Comparison of ENCODE assay signal across 18 cellular contexts in the genomic region with DNA sequence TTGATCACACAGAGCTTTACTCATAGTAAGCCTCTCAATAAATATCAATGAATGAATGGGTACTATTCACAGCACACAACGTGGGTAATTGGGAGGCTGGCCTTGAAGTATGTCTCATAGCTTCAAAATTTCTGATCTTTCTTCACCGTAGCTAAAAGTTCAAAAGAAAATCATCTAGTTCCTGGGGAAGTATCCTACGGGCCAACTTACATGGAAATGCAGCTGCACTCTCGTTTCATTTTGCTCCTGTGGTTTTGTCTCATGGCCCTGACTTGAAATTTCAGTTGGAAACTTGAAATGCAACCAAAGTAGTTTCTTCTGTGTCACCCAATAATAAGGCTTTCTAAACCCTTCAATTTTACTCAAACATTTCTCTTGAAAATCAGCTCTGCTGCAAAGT.
DNase-seq lines count a peak whose midpoint lies in the region; ATAC-seq and TF ChIP-seq lines count a peak whose summit lies in the region.
"Had no signal": no experiment of that assay in that cellular context is flagged by ENCODE, and none has a peak within 500 bp of the region (broad histone marks: within the 10 kb centered on the region; RNA-seq: fewer than 3 reads in every experiment).

No MANE protein-coding gene starts in this region.

- no peaks in the 10 kb centered on the region for H3K9me3 ChIP-seq in osteoblast (ENCODE audit: low read depth, low read length)
- H3K9me3 ChIP-seq: uterus had no signal

- DNase-seq in HFFc6 (no peak), NB4 (ENCODE audit: low read depth) (peak; percentile 47), osteoblast (ENCODE audit: insufficient read length, low spot score, missing footprints) (no peak), DMS53 (lab: John Stamatoyannopoulos, UW) (no peak), sciatic nerve (ENCODE audit: low spot score) (no peak)
- DNase-seq: activated B cell treated with CpG ODN at 0.5 μM for 24 hours; activated CD8-positive, alpha-beta T cell treated with anti-CD3 and anti-CD28 coated beads for 36 hours; activated T-cell treated with anti-CD3 and anti-CD28 coated beads, Interleukin-2, amount 50 U/mL, for 24 hours; glutamatergic neuron; NCI-H226; uterus had no signal

- intact Hi-C loops in sciatic nerve (cut with DNase I): no loop called here

- H3K4me3 ChIP-seq in NB4 (ENCODE audit: low read depth, low read length) (no peak overlapping the region), osteoblast (ENCODE audit: insufficient read depth, low read length) (peak overlapping the region; percentile 31)
- H3K4me3 ChIP-seq: uterus had no signal

- TF ChIP-seq POLR2A in NB4 (IDR thresholded peaks at IDR 0.05; ENCODE audit: extremely low read depth, insufficient read length): no peak

- peak overlapping the region; percentile 49 for H3K4me2 ChIP-seq in osteoblast (ENCODE audit: insufficient read depth, low read length)

- no peaks in the 10 kb centered on the region for H3K36me3 ChIP-seq in osteoblast (ENCODE audit: insufficient read depth, low read length)
- H3K36me3 ChIP-seq: uterus had no signal

- no peaks in the 10 kb centered on the region for H3K27me3 ChIP-seq in osteoblast (ENCODE audit: insufficient read depth, low read length)
- H3K27me3 ChIP-seq: uterus had no signal

- no peaks in the 10 kb centered on the region; the same call in 1 of the 2 replicates for H3K27me3 Mint-ChIP-seq in HFFc6 (ENCODE audit: insufficient read depth)
- no peaks in the 10 kb centered on the region for H3K27me3 Mint-ChIP-seq in brain
- H3K27me3 Mint-ChIP-seq: activated naive CD4-positive, alpha-beta T cell treated with anti-CD3 and anti-CD28 coated beads, Interleukin-2, amount 50 U/mL, for 24 hours had no signal

- peak overlapping the region; percentile 54 for H3K27ac Mint-ChIP-seq in HFFc6
- peak overlapping the region in 3 of 5 experiments; percentile 17 to 34 (median 33) for H3K27ac Mint-ChIP-seq in brain
- H3K27ac Mint-ChIP-seq: activated B cell treated with CpG ODN at 0.5 μM for 24 hours; activated CD8-positive, alpha-beta T cell treated with anti-CD3 and anti-CD28 coated beads for 36 hours; activated naive CD4-positive, alpha-beta T cell treated with anti-CD3 and anti-CD28 coated beads, Interleukin-2, amount 50 U/mL, for 24 hours; activated T-cell treated with anti-CD3 and anti-CD28 coated beads, Interleukin-2, amount 50 U/mL, for 24 hours; B cell; T-helper 1 cell treated with Interleukin-12 subunit alpha and Interleukin-12 subunit beta and Interleukin-4 antibody, amounts not matched to agents 30 μg/mL and 1 μg/mL, for 36 hours had no signal

- no peak for TF ChIP-seq CTCF in HFFc6 (IDR thresholded peaks at IDR 0.05)
- no peak for TF ChIP-seq CTCF in NB4 (IDR thresholded peaks at IDR 0.05; ENCODE audit: low read depth, low read length)
- TF ChIP-seq CTCF in brain (conservative IDR thresholded peaks at IDR 0.05): no peak
- TF ChIP-seq CTCF in osteoblast (IDR thresholded peaks at IDR 0.05; ENCODE audit: extremely low read depth, low read depth, low read length): no peak

- H3K79me2 ChIP-seq in osteoblast (ENCODE audit: insufficient read depth, low read length): no peaks in the 10 kb centered on the region
- H3K79me2 ChIP-seq: parathyroid adenoma had no signal

- H2AFZ ChIP-seq in osteoblast (ENCODE audit: low read length): peak overlapping the region; percentile 61
- H2AFZ ChIP-seq: parathyroid adenoma had no signal

- H3K36me3 Mint-ChIP-seq in HFFc6 (ENCODE audit: low read depth) (peaks cover 14% of the 10 kb centered on the region), brain (no peaks in the 10 kb centered on the region)

- peak overlapping the region; percentile 27 for H3K27ac ChIP-seq in osteoblast (ENCODE audit: low read depth, low read length)
- H3K27ac ChIP-seq: parathyroid adenoma, uterus had no signal

- no peaks in the 10 kb centered on the region; the same call in 1 of the 2 replicates for H3K9me3 Mint-ChIP-seq in HFFc6
- H3K9me3 Mint-ChIP-seq in brain: peaks cover 0 to 2% (median 0%) of the 10 kb centered on the region in 5 experiments
- H3K9me3 Mint-ChIP-seq: activated B cell treated with CpG ODN at 0.5 μM for 24 hours; activated CD8-positive, alpha-beta T cell treated with anti-CD3 and anti-CD28 coated beads for 36 hours; activated T-cell treated with anti-CD3 and anti-CD28 coated beads, Interleukin-2, amount 50 U/mL, for 24 hours; T-helper 1 cell treated with Interleukin-12 subunit alpha and Interleukin-12 subunit beta and Interleukin-4 antibody, amounts not matched to agents 30 μg/mL and 1 μg/mL, for 36 hours had no signal

- peak overlapping the region; percentile 14; the same call in 1 of the 2 replicates for H3K4me3 Mint-ChIP-seq in HFFc6
- H3K4me3 Mint-ChIP-seq in brain: peak overlapping the region in 1 of 5 experiments; percentile 28
- H3K4me3 Mint-ChIP-seq: activated B cell treated with CpG ODN at 0.5 μM for 24 hours; activated CD8-positive, alpha-beta T cell treated with anti-CD3 and anti-CD28 coated beads for 36 hours; activated naive CD4-positive, alpha-beta T cell treated with anti-CD3 and anti-CD28 coated beads, Interleukin-2, amount 50 U/mL, for 24 hours; activated T-cell treated with anti-CD3 and anti-CD28 coated beads, Interleukin-2, amount 50 U/mL, for 24 hours; B cell; T-helper 1 cell treated with Interleukin-12 subunit alpha and Interleukin-12 subunit beta and Interleukin-4 antibody, amounts not matched to agents 30 μg/mL and 1 μg/mL, for 36 hours had no signal

- H3K4me1 Mint-ChIP-seq in HFFc6 (ENCODE audit: low read depth) (peaks cover 57% of the 10 kb centered on the region), brain (peaks cover 50% of the 10 kb centered on the region)
- H3K4me1 Mint-ChIP-seq: activated B cell treated with CpG ODN at 0.5 μM for 24 hours, B cell had no signal

- H3K4me1 ChIP-seq in osteoblast (ENCODE audit: insufficient read depth, low read length): peaks cover 49% of the 10 kb centered on the region
- H3K4me1 ChIP-seq: parathyroid adenoma, uterus had no signal

- ATAC-seq in sciatic nerve: no peak
- ATAC-seq in GM21447 (IDR thresholded peaks at IDR 0.05; ENCODE audit: unreplicated experiment): no peak
- ATAC-seq: activated CD8-positive, alpha-beta T cell treated with anti-CD3 and anti-CD28 coated beads for 36 hours; Right ventricle myocardium inferior had no signal

- no peaks in the 10 kb centered on the region for H4K20me1 ChIP-seq in osteoblast (ENCODE audit: insufficient read depth, low read length)
